In the genomic region with DNA sequence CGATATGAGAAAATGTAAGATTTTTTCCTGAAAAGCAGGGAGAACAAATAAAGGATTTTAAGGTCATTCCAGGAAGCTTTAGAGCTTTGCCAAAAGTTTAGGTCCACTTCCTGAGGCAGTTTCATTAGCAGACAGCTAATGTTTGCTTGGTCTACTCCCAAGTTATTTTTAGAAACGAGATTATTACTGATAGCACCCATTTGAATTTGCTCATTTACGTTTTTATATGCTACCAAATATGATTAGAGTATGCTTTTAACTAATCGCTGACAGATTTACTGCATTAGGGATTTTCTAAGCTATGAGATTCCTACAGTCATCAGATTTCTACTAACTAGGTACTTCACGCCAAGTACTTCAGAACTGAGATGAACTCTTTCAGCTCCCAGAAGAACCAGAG, we compare ENCODE assay signal across 16 cellular contexts.
"Had no signal": no experiment of that assay in that cellular context is flagged by ENCODE, and none has a peak within 500 bp of the region (broad histone marks: within the 10 kb centered on the region; RNA-seq: fewer than 3 reads in every experiment).

No MANE protein-coding gene starts in this region.

- H3K9me3 ChIP-seq: body of pancreas, colonic mucosa, gastrocnemius medialis, heart left ventricle, lower lobe of right lung, thyroid gland had no signal

- H3K4me3 ChIP-seq: body of pancreas, colonic mucosa, gastrocnemius medialis, heart left ventricle, lower lobe of right lung, thyroid gland had no signal

- DNase-seq: activated CD4-positive, alpha-beta T cell treated with anti-CD3 and anti-CD28 coated beads, Interleukin-2, amount 50 U/mL, for 1 hour; activated CD8-positive, alpha-beta memory T cell treated with anti-CD3 and anti-CD28 coated beads for 24 hours; activated gamma-delta T cell treated with Interleukin-2 at 50 U/mL for 16 hours; amniotic stem cell; body of pancreas; central memory CD4-positive, alpha-beta T cell; colonic mucosa; gastrocnemius medialis; heart left ventricle; left cardiac atrium; lower lobe of right lung; nephron progenitor cell; stimulated activated CD4-positive, alpha-beta T cell treated with anti-CD3 and anti-CD28 coated beads, Interleukin-1b, Interleukin-23, amount 100 ng/mL, for 48 hours; T-helper 17 cell; thyroid gland had no signal

- H3K4me1 ChIP-seq: colonic mucosa, gastrocnemius medialis, lower lobe of right lung had no signal

- H3K36me3 ChIP-seq: colonic mucosa had no signal

- H3K27me3 ChIP-seq: body of pancreas, colonic mucosa, gastrocnemius medialis, heart left ventricle, thyroid gland had no signal

- ATAC-seq: body of pancreas, gastrocnemius medialis, heart left ventricle, left cardiac atrium, lower lobe of right lung, sciatic nerve, T-helper 17 cell had no signal

- H3K27ac ChIP-seq: body of pancreas, colonic mucosa, gastrocnemius medialis, heart left ventricle, lower lobe of right lung, thyroid gland had no signal
